1 cellular context compared by ENCODE assay signal in genomic region chr1:99964806-99965205, GRCh38.
TF ChIP-seq lines count a peak whose summit lies in the region.

No MANE protein-coding gene starts in this region.

TF ChIP-seq in HepG2, 621 proteins besides CTCF, POLR2A, EP300 and RAD21:
- TF ChIP-seq, protein P1, sequence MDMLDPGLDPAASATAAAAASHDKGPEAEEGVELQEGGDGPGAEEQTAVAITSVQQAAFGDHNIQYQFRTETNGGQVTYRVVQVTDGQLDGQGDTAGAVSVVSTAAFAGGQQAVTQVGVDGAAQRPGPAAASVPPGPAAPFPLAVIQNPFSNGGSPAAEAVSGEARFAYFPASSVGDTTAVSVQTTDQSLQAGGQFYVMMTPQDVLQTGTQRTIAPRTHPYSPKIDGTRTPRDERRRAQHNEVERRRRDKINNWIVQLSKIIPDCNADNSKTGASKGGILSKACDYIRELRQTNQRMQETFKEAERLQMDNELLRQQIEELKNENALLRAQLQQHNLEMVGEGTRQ (IDR thresholded peaks at IDR 0.05; ENCODE audit: low read depth, low read length): no peak
- TF ChIP-seq, protein P1 (CRISPR knock-in tag; IDR thresholded peaks at IDR 0.05; ENCODE audit: borderline replicate concordance): peak; percentile 17; the same call in 1 of the 2 replicates
- no peak for TF ChIP-seq KDM2A (CRISPR knock-in tag; IDR thresholded peaks at IDR 0.05; ENCODE audit: borderline replicate concordance, low read depth)
